In the genomic region with DNA sequence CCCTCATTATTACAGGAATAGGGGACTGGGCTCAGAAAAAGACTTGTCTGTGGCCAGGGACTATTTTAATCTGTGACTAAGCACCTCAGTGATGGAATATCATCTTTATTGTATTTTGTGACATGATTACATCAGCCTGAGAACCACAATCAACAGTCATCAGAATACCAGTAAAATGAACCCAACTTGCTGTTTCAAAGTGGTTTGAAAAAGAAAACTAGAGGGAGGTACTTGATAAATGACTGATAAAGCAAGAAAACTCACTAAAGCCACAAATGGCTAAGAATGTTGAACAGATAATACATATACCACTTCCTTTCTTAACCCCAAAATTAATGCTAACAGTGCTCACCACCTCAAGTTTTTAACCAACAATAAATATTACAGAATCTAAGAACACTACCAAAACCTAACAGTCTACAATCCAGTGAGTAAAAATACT, we compare ENCODE assay signal across 8 cellular contexts.
DNase-seq lines count a peak whose midpoint lies in the region; ATAC-seq, FAIRE-seq and TF ChIP-seq lines count a peak whose summit lies in the region.

No MANE protein-coding gene starts in this region.

- H3K36me3 ChIP-seq in ovary (no peaks in the 10 kb centered on the region), HepG2 (replicated peaks in 1 of 2; ENCODE audit: control insufficient read depth in 1 of 2, insufficient read depth in 2 of 2, low read length in 2 of 2) (peaks cover 15 to 34% of the 10 kb centered on the region in 2 experiments)

- H3K79me2 ChIP-seq in HepG2 (ENCODE audit: insufficient read depth, low read length): peaks cover 5% of the 10 kb centered on the region

- peak overlapping the region; percentile 94 for H3K27ac Mint-ChIP-seq in stimulated activated naive CD8-positive, alpha-beta T cell treated with anti-CD3 and anti-CD28 coated beads, Interleukin-15, amount 100 ng/mL, for 72 hours

- TF ChIP-seq EP300 in ovary (IDR thresholded peaks at IDR 0.05): no peak
- no peak for TF ChIP-seq EP300 in HepG2 (IDR thresholded peaks at IDR 0.05; ENCODE audit: low read depth in 2 of 2, low read length in 2 of 2)
- TF ChIP-seq EP300 in HepG2 (CRISPR knock-in tag; IDR thresholded peaks at IDR 0.05; ENCODE audit: borderline replicate concordance): no peak

- H3K4me3 Mint-ChIP-seq in stimulated activated naive CD8-positive, alpha-beta T cell treated with anti-CD3 and anti-CD28 coated beads, Interleukin-15, amount 100 ng/mL, for 72 hours: peak overlapping the region; percentile 11 to 23

- no peaks in the 10 kb centered on the region for H3K27me3 Mint-ChIP-seq in stimulated activated naive CD8-positive, alpha-beta T cell treated with anti-CD3 and anti-CD28 coated beads, Interleukin-15, amount 100 ng/mL, for 72 hours

- no peak for TF ChIP-seq POLR2A in ovary (IDR thresholded peaks at IDR 0.05)
- TF ChIP-seq POLR2A in HepG2 (IDR thresholded peaks at IDR 0.05; ENCODE audit: insufficient read depth in 1 of 2, low read depth in 2 of 2, low read length in 2 of 2): no peak

- H3K9me3 ChIP-seq in ovary: no peaks in the 10 kb centered on the region
- H3K9me3 ChIP-seq in HepG2 (ENCODE audit: low read length): no peaks in the 10 kb centered on the region

- POLR2A ChIA-PET in HepG2 (lab: Yijun Ruan, JAX): no interaction called here

- no peak overlapping the region for H3K9ac ChIP-seq in HepG2 (ENCODE audit: insufficient read depth, low read depth, low read length)

- DNase-seq in AG08395 (ENCODE audit: low spot score): peak; percentile 50
- DNase-seq in GM19239 (ENCODE audit: insufficient read length, low spot score): peak; percentile 5
- DNase-seq in amniotic epithelial cell (ENCODE audit: low read depth): peak; percentile 90
- peak; percentile 32 for DNase-seq in stimulated activated naive CD8-positive, alpha-beta T cell treated with anti-CD3 and anti-CD28 coated beads, Interleukin-15, amount 100 ng/mL, for 72 hours
- no peak for DNase-seq in ovary
- DNase-seq in HepG2 (ENCODE audit: low spot score): no peak

- H3K27me3 ChIP-seq in ovary (no peaks in the 10 kb centered on the region), HepG2 (ENCODE audit: control insufficient read depth in 1 of 2, insufficient read depth in 2 of 2, low read length in 2 of 2) (no peaks in the 10 kb centered on the region)

- peaks cover 56% of the 10 kb centered on the region for H3K4me1 Mint-ChIP-seq in stimulated activated naive CD8-positive, alpha-beta T cell treated with anti-CD3 and anti-CD28 coated beads, Interleukin-15, amount 100 ng/mL, for 72 hours

- H3K4me1 ChIP-seq in ovary (ENCODE audit: insufficient read depth) (peaks cover 9% of the 10 kb centered on the region), HepG2 (ENCODE audit: insufficient read depth, low read length) (no peaks in the 10 kb centered on the region)

- peaks cover 0 to 15% of the 10 kb centered on the region in 2 donors for H3K9me3 Mint-ChIP-seq in stimulated activated naive CD8-positive, alpha-beta T cell treated with anti-CD3 and anti-CD28 coated beads, Interleukin-15, amount 100 ng/mL, for 72 hours

- no peak for FAIRE-seq in GM19239 (lab: Jason Lieb, UNC)
- FAIRE-seq in HepG2 (lab: Jason Lieb, UNC): no peak

- BruUV-seq in HepG2 (replicated peaks; lab: Mats Ljungman, UMichigan): no TSS peak

- CTCF ChIA-PET in HepG2 (lab: Yijun Ruan, JAX; ENCODE audit: low intra/inter-chr PET ratio, low total read pairs): no interaction called here

- no peak overlapping the region for H3K4me2 ChIP-seq in HepG2 (ENCODE audit: low read depth, low read length)

- no peak for TF ChIP-seq RAD21 in HepG2 (CRISPR knock-in tag; IDR thresholded peaks at IDR 0.05)

- no peak overlapping the region for H3K27ac ChIP-seq in ovary
- no peak overlapping the region for H3K27ac ChIP-seq in HepG2 (ENCODE audit: extremely low read length, insufficient read depth, low read length)

- intact Hi-C loops in ovary (cut with DNase I): no loop called here
- intact Hi-C loops in HepG2 (cut with micrococcal nuclease; ENCODE audit: unreplicated experiment): no loop called here

- TF ChIP-seq CTCF in ovary (IDR thresholded peaks at IDR 0.05) (no peak), HepG2 (CRISPR knock-in tag; IDR thresholded peaks at IDR 0.05) (no peak)

- H3K4me3 ChIP-seq in ovary: no peak overlapping the region
- H3K4me3 ChIP-seq in HepG2 (replicated peaks in 1 of 3; ENCODE audit: insufficient read depth in 1 of 3, low read depth in 2 of 3, low read length in 3 of 3): no peak overlapping the region

- ATAC-seq in HG03520 (IDR thresholded peaks at IDR 0.05; ENCODE audit: unreplicated experiment) (peak; percentile 82), HG02678 (IDR thresholded peaks at IDR 0.05; ENCODE audit: unreplicated experiment) (no peak), HepG2 (no peak)
- ATAC-seq in stimulated activated naive CD8-positive, alpha-beta T cell treated with anti-CD3 and anti-CD28 coated beads, Interleukin-15, amount 100 ng/mL, for 72 hours: peak; percentile 95

- no peaks in the 10 kb centered on the region for H4K20me1 ChIP-seq in HepG2 (ENCODE audit: insufficient read depth, low read length)

- no peak overlapping the region for H2AFZ ChIP-seq in HepG2 (ENCODE audit: low read length)

- in situ Hi-C loops in HepG2 (cut with HindIII; ENCODE audit: extremely low pct_ligation_motif_present, low pct_unique_long_range_greater_than_20kb): no loop called here

TF ChIP-seq in HepG2, 621 proteins besides CTCF, POLR2A, EP300 and RAD21 (continues in another document):
- TF ChIP-seq SMAD1 (CRISPR knock-in tag; IDR thresholded peaks at IDR 0.05; ENCODE audit: borderline replicate concordance, low read depth): no peak
- TF ChIP-seq ZBTB7A (CRISPR knock-in tag; IDR thresholded peaks at IDR 0.05): no peak
- no peak for TF ChIP-seq NFAT5 (CRISPR knock-in tag; IDR thresholded peaks at IDR 0.05)
- TF ChIP-seq ZNF772 (CRISPR knock-in tag; IDR thresholded peaks at IDR 0.05): no peak
- no peak for TF ChIP-seq IRF2 (CRISPR knock-in tag; IDR thresholded peaks at IDR 0.05)
- no peak for TF ChIP-seq NR2F6 (IDR thresholded peaks at IDR 0.05)
- TF ChIP-seq NR2F6 (CRISPR knock-in tag; IDR thresholded peaks at IDR 0.05): no peak
- TF ChIP-seq ATF1 (CRISPR knock-in tag; IDR thresholded peaks at IDR 0.05): no peak
- TF ChIP-seq NFATC3 (CRISPR knock-in tag; IDR thresholded peaks at IDR 0.05): no peak
- no peak for TF ChIP-seq DBP (CRISPR knock-in tag; IDR thresholded peaks at IDR 0.05; ENCODE audit: not compliant biosample characterization)
- TF ChIP-seq ZNF703 (CRISPR knock-in tag; IDR thresholded peaks at IDR 0.05; ENCODE audit: borderline replicate concordance): no peak
- no peak for TF ChIP-seq ADNP (CRISPR knock-in tag; IDR thresholded peaks at IDR 0.05)
- TF ChIP-seq, protein P1, sequence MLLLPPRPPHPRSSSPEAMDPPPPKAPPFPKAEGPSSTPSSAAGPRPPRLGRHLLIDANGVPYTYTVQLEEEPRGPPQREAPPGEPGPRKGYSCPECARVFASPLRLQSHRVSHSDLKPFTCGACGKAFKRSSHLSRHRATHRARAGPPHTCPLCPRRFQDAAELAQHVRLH (CRISPR knock-in tag; IDR thresholded peaks at IDR 0.05; ENCODE audit: borderline replicate concordance, low read depth): no peak

Comparison
In these comparisons a context has a peak if more than half of its experiments do, and no peak if none do; other contexts are left out.
1. DNase-seq: peak in AG08395 (single experiment), GM19239 (single experiment), amniotic epithelial cell (single experiment) and stimulated activated naive CD8-positive, alpha-beta T cell treated with anti-CD3 and anti-CD28 coated beads, Interleukin-15, amount 100 ng/mL, for 72 hours (2 of 2); none in ovary (0 of 5) and HepG2 (single experiment).
2. ATAC-seq: peak in HG03520 (single experiment) and stimulated activated naive CD8-positive, alpha-beta T cell treated with anti-CD3 and anti-CD28 coated beads, Interleukin-15, amount 100 ng/mL, for 72 hours (single experiment); none in HG02678 (single experiment) and HepG2 (single experiment).